14 cellular contexts compared by ENCODE assay signal in the genomic region with DNA sequence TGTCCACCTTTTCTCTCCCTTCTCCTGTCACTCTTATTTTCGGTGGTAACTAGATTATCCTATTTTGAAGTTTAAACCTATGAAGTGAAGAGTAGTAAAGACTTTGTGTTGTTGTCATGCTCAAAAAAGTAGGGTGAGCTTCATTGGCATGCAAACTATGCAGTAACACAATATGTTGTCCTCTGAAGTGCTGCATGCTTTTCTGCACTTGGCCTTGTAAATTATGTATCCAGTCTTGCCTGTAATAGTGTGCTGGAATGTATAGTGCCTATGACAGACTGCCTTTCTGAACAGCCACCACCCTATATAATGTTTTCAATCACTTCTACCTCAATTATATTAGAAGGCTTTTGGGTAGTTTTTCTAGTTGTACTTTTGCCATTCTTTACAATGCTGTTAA.
DNase-seq lines count a peak whose midpoint lies in the region; ATAC-seq and TF ChIP-seq lines count a peak whose summit lies in the region.
"Had no signal": no experiment of that assay in that cellular context is flagged by ENCODE, and none has a peak within 500 bp of the region (broad histone marks: within the 10 kb centered on the region; RNA-seq: fewer than 3 reads in every experiment).

No MANE protein-coding gene starts in this region.

- POLR2A ChIA-PET in HEK293T (lab: Yijun Ruan, JAX), result no interaction called here

- ATAC-seq in GM19035 (IDR thresholded peaks at IDR 0.05; ENCODE audit: unreplicated experiment), result no peak
- ATAC-seq: A549; CD8-positive, alpha-beta T cell; HCT116 had no signal

- H3K4me3 ChIP-seq in adipocyte (ENCODE audit: low read length), result no peak overlapping the region
- H3K4me3 ChIP-seq in mesendoderm (ENCODE audit: low read length), result no peak overlapping the region
- H3K4me3 ChIP-seq: A549 had no signal

- no peak for TF ChIP-seq EP300 in Ishikawa (IDR thresholded peaks at IDR 0.05; ENCODE audit: borderline replicate concordance)

- H3K23ac ChIP-seq in mesendoderm (ENCODE audit: low read length), result no peak overlapping the region

- no peaks in the 10 kb centered on the region for H3K9me3 ChIP-seq in adipocyte (ENCODE audit: control insufficient read depth, low read length)
- H3K9me3 ChIP-seq: A549 had no signal

- TF ChIP-seq RAD21 in Ishikawa (IDR thresholded peaks at IDR 0.05; ENCODE audit: low read depth), result no peak

- H4K8ac ChIP-seq in mesendoderm (ENCODE audit: low read depth, low read length), result no peak overlapping the region

- no CpG with 5 or more reads among the region's 1 CpG for WGBS in mesendoderm (ENCODE audit: extremely low coverage, insufficient coverage, low lambda C conversion rate)

- H2BK15ac ChIP-seq in mesendoderm (replicated peaks; ENCODE audit: low read depth), result no peak overlapping the region

- no peak overlapping the region for H2BK5ac ChIP-seq in mesendoderm (ENCODE audit: low read length)

- H3K9ac ChIP-seq in adipocyte (ENCODE audit: low read length), result no peak overlapping the region
- no peak overlapping the region for H3K9ac ChIP-seq in mesendoderm (ENCODE audit: low read length)

- no peaks in the 10 kb centered on the region for H3K36me3 ChIP-seq in adipocyte (ENCODE audit: control insufficient read depth, insufficient read depth, low read length, severe bottlenecking)
- H3K36me3 ChIP-seq in mesendoderm (ENCODE audit: control insufficient read depth, insufficient read depth, low read length), result no peaks in the 10 kb centered on the region

- H3K4me1 ChIP-seq in adipocyte (ENCODE audit: control insufficient read depth, insufficient read depth, low read length), result no peaks in the 10 kb centered on the region
- H3K4me1 ChIP-seq in mesendoderm (ENCODE audit: control insufficient read depth, low read depth, low read length), result no peaks in the 10 kb centered on the region
- H3K4me1 ChIP-seq: A549 had no signal

- H3K4me2 ChIP-seq in mesendoderm (ENCODE audit: low read length), result no peak overlapping the region
- H3K4me2 ChIP-seq: A549 had no signal

- DNase-seq in adipocyte (ENCODE audit: low read depth) (peak; percentile 24), mesendoderm (peak; percentile 40), NCI-H524 treated with DMSO at 0.1 percent for 48 hours (lab: John Stamatoyannopoulos, UW) (no peak), retina (no peak), HEK293T (ENCODE audit: extremely low spot score) (no peak)
- DNase-seq: CD8-positive, alpha-beta T cell; COR-L47; DMS153; DMS79 treated with DMSO at 0.1 percent for 48 hours; EL had no signal

- CTCF ChIA-PET in HEK293T (lab: Yijun Ruan, JAX), result no interaction called here

- H3K79me1 ChIP-seq in mesendoderm (ENCODE audit: low read length), result no peaks in the 10 kb centered on the region

- no peak overlapping the region for H4K5ac ChIP-seq in mesendoderm (ENCODE audit: low read length)

- no peak overlapping the region for H2AK5ac ChIP-seq in mesendoderm (ENCODE audit: low read length)

- no peak overlapping the region for H3K56ac ChIP-seq in mesendoderm (ENCODE audit: low read length)

- H3K27me3 ChIP-seq in adipocyte (replicated peaks; ENCODE audit: control insufficient read depth, insufficient read depth, low read length) (no peaks in the 10 kb centered on the region), mesendoderm (ENCODE audit: insufficient read depth, low read length, poor library complexity) (no peaks in the 10 kb centered on the region)

- H3K79me2 ChIP-seq in mesendoderm (ENCODE audit: control insufficient read depth, insufficient read depth, low read length), result no peaks in the 10 kb centered on the region

- H2BK120ac ChIP-seq in mesendoderm (ENCODE audit: low read depth, low read length), result no peak overlapping the region

- no peak overlapping the region for H3K4ac ChIP-seq in mesendoderm (ENCODE audit: low read depth, low read length)

- H3K18ac ChIP-seq in mesendoderm (ENCODE audit: low read length), result no peak overlapping the region

- no peak overlapping the region for H3K27ac ChIP-seq in mesendoderm (ENCODE audit: low read depth, low read length)
- H3K27ac ChIP-seq: A549 had no signal

TF ChIP-seq in Ishikawa, 13 proteins besides CTCF, POLR2A, EP300 and RAD21:
- TF ChIP-seq TEAD4 (IDR thresholded peaks at IDR 0.05) (peak; percentile 82), YY1 (IDR thresholded peaks at IDR 0.05; ENCODE audit: low read depth) (no peak)

TF ChIP-seq in HEK293T, 16 proteins besides CTCF, POLR2A, EP300 and RAD21:
- TF ChIP-seq BHLHE40 (IDR thresholded peaks at IDR 0.05; ENCODE audit: borderline replicate concordance) (no peak), SP1 (IDR thresholded peaks at IDR 0.05) (no peak), TARDBP (IDR thresholded peaks at IDR 0.05) (no peak), FOXK2 (IDR thresholded peaks at IDR 0.05) (no peak), LEF1 (IDR thresholded peaks at IDR 0.05; ENCODE audit: borderline replicate concordance) (no peak), SUZ12 (IDR thresholded peaks at IDR 0.05) (no peak), HDGF (IDR thresholded peaks at IDR 0.05; ENCODE audit: borderline replicate concordance) (no peak), L3MBTL2 (conservative IDR thresholded peaks at IDR 0.05) (no peak), NFRKB (IDR thresholded peaks at IDR 0.05) (no peak), ELF4 (IDR thresholded peaks at IDR 0.05) (no peak), ZNF384 (IDR thresholded peaks at IDR 0.05) (no peak), CTBP1 (IDR thresholded peaks at IDR 0.05; ENCODE audit: borderline replicate concordance) (no peak), FOXM1 (IDR thresholded peaks at IDR 0.05; ENCODE audit: borderline replicate concordance) (no peak)
- TF ChIP-seq, protein P1, sequence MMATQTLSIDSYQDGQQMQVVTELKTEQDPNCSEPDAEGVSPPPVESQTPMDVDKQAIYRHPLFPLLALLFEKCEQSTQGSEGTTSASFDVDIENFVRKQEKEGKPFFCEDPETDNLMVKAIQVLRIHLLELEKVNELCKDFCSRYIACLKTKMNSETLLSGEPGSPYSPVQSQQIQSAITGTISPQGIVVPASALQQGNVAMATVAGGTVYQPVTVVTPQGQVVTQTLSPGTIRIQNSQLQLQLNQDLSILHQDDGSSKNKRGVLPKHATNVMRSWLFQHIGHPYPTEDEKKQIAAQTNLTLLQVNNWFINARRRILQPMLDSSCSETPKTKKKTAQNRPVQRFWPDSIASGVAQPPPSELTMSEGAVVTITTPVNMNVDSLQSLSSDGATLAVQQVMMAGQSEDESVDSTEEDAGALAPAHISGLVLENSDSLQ (IDR thresholded peaks at IDR 0.05), result no peak

Comparison
In these comparisons a context has a peak if more than half of its experiments do, and no peak if none do; other contexts are left out.
1. DNase-seq: peak in adipocyte (single experiment) and mesendoderm (single experiment); none in NCI-H524 treated with DMSO at 0.1 percent for 48 hours (single experiment), retina (single experiment) and HEK293T (single experiment).